Comparison of ENCODE assay signal across 32 cellular contexts in genomic region chr14:97618401-97618800, GRCh38.
DNase-seq lines count a peak whose midpoint lies in the region; ATAC-seq and TF ChIP-seq lines count a peak whose summit lies in the region.
"Had no signal": no experiment of that assay in that cellular context is flagged by ENCODE, and none has a peak within 500 bp of the region (broad histone marks: within the 10 kb centered on the region; RNA-seq: fewer than 3 reads in every experiment).

No MANE protein-coding gene starts in this region.

- no peak overlapping the region for H3K4ac ChIP-seq in trophoblast cell (ENCODE audit: low read depth, low read length)

- H3K27ac ChIP-seq in CD8-positive, alpha-beta memory T cell (ENCODE audit: low read depth, low read length): no peak overlapping the region
- no peak overlapping the region for H3K27ac ChIP-seq in trophoblast cell (ENCODE audit: low read depth, low read length)
- H3K27ac ChIP-seq in heart right ventricle: peak overlapping the region in 1 of 10 donors; percentile 45
- H3K27ac ChIP-seq: colonic mucosa, epithelial cell of prostate, neural progenitor cell, pancreas, uterus had no signal

- TF ChIP-seq CTCF in heart right ventricle (IDR thresholded peaks at IDR 0.05): no peak

- peaks cover 40% of the 10 kb centered on the region for H3K4me1 Mint-ChIP-seq in activated CD8-positive, alpha-beta memory T cell treated with anti-CD3 and anti-CD28 coated beads, Interleukin-2, amount 10 ng/mL, durations not matched to agents 7 days and 5 days
- H3K4me1 Mint-ChIP-seq in CD8-positive, alpha-beta memory T cell: peaks cover 46 to 58% (median 55%) of the 10 kb centered on the region in 3 donors
- H3K4me1 Mint-ChIP-seq in activated naive CD8-positive, alpha-beta T cell treated with anti-CD3 and anti-CD28 coated beads for 36 hours: peaks cover 40% of the 10 kb centered on the region
- H3K4me1 Mint-ChIP-seq: neural progenitor cell had no signal

- H2AFZ ChIP-seq in trophoblast cell (ENCODE audit: insufficient read depth, low read length, poor library complexity): no peak overlapping the region
- H2AFZ ChIP-seq: neural progenitor cell had no signal

- no peaks in the 10 kb centered on the region for H3K27me3 ChIP-seq in CD8-positive, alpha-beta memory T cell (ENCODE audit: insufficient read depth, low read length, poor library complexity, severe bottlenecking)
- H3K27me3 ChIP-seq in trophoblast cell (ENCODE audit: insufficient read depth, low read length) (no peaks in the 10 kb centered on the region), heart right ventricle (peaks cover 0 to 11% (median 0%) of the 10 kb centered on the region in 7 donors)
- H3K27me3 ChIP-seq: colonic mucosa, neural progenitor cell, uterus had no signal

- H3K36me3 ChIP-seq in CD8-positive, alpha-beta memory T cell (ENCODE audit: insufficient read depth, low read length): no peaks in the 10 kb centered on the region
- H3K36me3 ChIP-seq in trophoblast cell (ENCODE audit: control insufficient read depth in 1 of 2, insufficient read depth in 2 of 2, low read length in 2 of 2) (no peaks in the 10 kb centered on the region), heart right ventricle (no peaks in the 10 kb centered on the region)
- H3K36me3 ChIP-seq: colonic mucosa, neural progenitor cell, pancreas, uterus had no signal

- H4K91ac ChIP-seq in trophoblast cell (ENCODE audit: low read depth, low read length): no peak overlapping the region

- intact Hi-C loops in heart right ventricle (cut with DNase I): no loop called here

- CTCF ChIA-PET in activated CD8-positive, alpha-beta memory T cell treated with anti-CD3 and anti-CD28 coated beads, Interleukin-2, amount 10 ng/mL, durations not matched to agents 7 days and 5 days (lab: Charles Lee): interaction anchor here (0.6 to 1.6 kb wide), 4 partner anchors 8 to 41 kb away, joined by 3 to 11 read pairs (median 4); no protein-coding TSS in a partner anchor
- CTCF ChIA-PET in CD8-positive, alpha-beta memory T cell (lab: Charles Lee): interaction anchor here (0.6 to 1.2 kb wide), 2 partner anchors 13 to 149 kb away, joined by 3 to 4 read pairs; no protein-coding TSS in a partner anchor

- ATAC-seq in activated CD8-positive, alpha-beta memory T cell treated with anti-CD3 and anti-CD28 coated beads, Interleukin-2, amount 10 ng/mL, durations not matched to agents 7 days and 5 days: no peak
- no peak for ATAC-seq in heart right ventricle
- ATAC-seq: GM12878, left lobe of liver, pancreas had no signal

- no peak overlapping the region for H4K12ac ChIP-seq in trophoblast cell (ENCODE audit: low read depth, low read length)

- peak overlapping the region; percentile 38 for H3K27ac Mint-ChIP-seq in activated CD8-positive, alpha-beta memory T cell treated with anti-CD3 and anti-CD28 coated beads, Interleukin-2, amount 10 ng/mL, durations not matched to agents 7 days and 5 days
- H3K27ac Mint-ChIP-seq in CD8-positive, alpha-beta memory T cell: peak overlapping the region; percentile 83 to 99 (median 97)
- peak overlapping the region; percentile 91 for H3K27ac Mint-ChIP-seq in activated naive CD8-positive, alpha-beta T cell treated with anti-CD3 and anti-CD28 coated beads for 36 hours
- H3K27ac Mint-ChIP-seq: HFFc6, neural progenitor cell had no signal

- no peak overlapping the region for H3K4me2 ChIP-seq in trophoblast cell (ENCODE audit: low read length)
- H3K4me2 ChIP-seq: neural progenitor cell had no signal

- H4K8ac ChIP-seq in trophoblast cell (ENCODE audit: low read depth, low read length): no peak overlapping the region

- no peak overlapping the region for H3K14ac ChIP-seq in trophoblast cell (ENCODE audit: low read length)

- no peak for DNase-seq in activated CD8-positive, alpha-beta memory T cell treated with anti-CD3 and anti-CD28 coated beads, Interleukin-2, amount 10 ng/mL, durations not matched to agents 7 days and 5 days
- no peak for DNase-seq in activated CD8-positive, alpha-beta memory T cell treated with anti-CD3 and anti-CD28 coated beads, Interleukin-2, amount 50 U/mL, for 4 hours
- no peak for DNase-seq in CD8-positive, alpha-beta memory T cell
- no peak for DNase-seq in activated naive CD8-positive, alpha-beta T cell treated with anti-CD3 and anti-CD28 coated beads for 36 hours
- DNase-seq in trophoblast cell: no peak
- no peak for DNase-seq in activated gamma-delta T cell treated with Interleukin-2 at 50 U/mL for 16 hours
- DNase-seq in KG1 (lab: John Stamatoyannopoulos, UW): no peak
- no peak for DNase-seq in heart right ventricle
- DNase-seq: activated CD4-positive, alpha-beta T cell treated with anti-CD3 and anti-CD28 coated beads, Interleukin-2, amount 50 U/mL, for 48 hours; activated gamma-delta T cell; activated T-cell treated with anti-CD3 and anti-CD28 coated beads for 4 hours; aorta; colonic mucosa; DMS153; effector CD4-positive, alpha-beta T cell; GOT3; HFFc6; NCI-H1092; NCI-H1694; NCI-H446; NCI-H748 treated with DMSO at 0.1 percent for 48 hours; pancreas; retina; SHP77; stimulated activated naive CD4-positive, alpha-beta T cell treated with Interleukin-2 at 50 U/mL for 16 hours; T-helper 9 cell; uterus had no signal

- POLR2A ChIA-PET in CD8-positive, alpha-beta memory T cell (lab: Charles Lee): interaction anchor here (0.7 to 1.6 kb wide), 2 partner anchors 14 to 85 kb away, joined by 3 to 7 read pairs; no protein-coding TSS in a partner anchor

- no peak overlapping the region for H3K23ac ChIP-seq in trophoblast cell (ENCODE audit: low read length)

- H3K18ac ChIP-seq in trophoblast cell (ENCODE audit: low read length): no peak overlapping the region

- WGBS in trophoblast cell (ENCODE audit: extremely low coverage, insufficient coverage, insufficient read length): no CpG with 5 or more reads among the region's 3 CpGs
- WGBS in heart right ventricle, 2 donors: 66 to 76% methylated on average over 3 of the region's 3 CpGs

- H2AK5ac ChIP-seq in trophoblast cell (ENCODE audit: low read length): no peak overlapping the region

- H2BK12ac ChIP-seq in trophoblast cell (ENCODE audit: low read length): no peak overlapping the region

- H3K9me3 Mint-ChIP-seq in activated CD8-positive, alpha-beta memory T cell treated with anti-CD3 and anti-CD28 coated beads, Interleukin-2, amount 10 ng/mL, durations not matched to agents 7 days and 5 days (ENCODE audit: low read depth): peaks cover 18% of the 10 kb centered on the region
- H3K9me3 Mint-ChIP-seq in CD8-positive, alpha-beta memory T cell: peaks cover 12 to 22% (median 17%) of the 10 kb centered on the region in 5 donors
- H3K9me3 Mint-ChIP-seq in activated naive CD8-positive, alpha-beta T cell treated with anti-CD3 and anti-CD28 coated beads for 36 hours: peaks cover 22% of the 10 kb centered on the region

- H3K9ac ChIP-seq in trophoblast cell (ENCODE audit: low read length): peak overlapping the region; percentile 58
- H3K9ac ChIP-seq: neural progenitor cell had no signal

- H3K36me3 Mint-ChIP-seq in activated CD8-positive, alpha-beta memory T cell treated with anti-CD3 and anti-CD28 coated beads, Interleukin-2, amount 10 ng/mL, durations not matched to agents 7 days and 5 days: peaks cover 36% of the 10 kb centered on the region
- peaks cover 11 to 29% (median 13%) of the 10 kb centered on the region in 3 donors for H3K36me3 Mint-ChIP-seq in CD8-positive, alpha-beta memory T cell
- H3K36me3 Mint-ChIP-seq in activated naive CD8-positive, alpha-beta T cell treated with anti-CD3 and anti-CD28 coated beads for 36 hours: peaks cover 19% of the 10 kb centered on the region
- H3K36me3 Mint-ChIP-seq: neural progenitor cell had no signal

- H2BK120ac ChIP-seq in trophoblast cell (ENCODE audit: insufficient read depth, low read length, poor library complexity): no peak overlapping the region

- peaks cover 45% of the 10 kb centered on the region for H3K4me1 ChIP-seq in CD8-positive, alpha-beta memory T cell (ENCODE audit: insufficient read depth, low read length)
- H3K4me1 ChIP-seq in trophoblast cell (ENCODE audit: control insufficient read depth in 1 of 2, insufficient read depth in 2 of 2, low read length in 2 of 2): no peaks in the 10 kb centered on the region
- peaks cover 0 to 6% (median 0%) of the 10 kb centered on the region in 9 donors for H3K4me1 ChIP-seq in heart right ventricle
- H3K4me1 ChIP-seq: colonic mucosa, neural progenitor cell, pancreas, uterus had no signal

- H3K27me3 Mint-ChIP-seq in activated CD8-positive, alpha-beta memory T cell treated with anti-CD3 and anti-CD28 coated beads, Interleukin-2, amount 10 ng/mL, durations not matched to agents 7 days and 5 days: no peaks in the 10 kb centered on the region
- H3K27me3 Mint-ChIP-seq in CD8-positive, alpha-beta memory T cell: peaks cover 0 to 1% of the 10 kb centered on the region in 2 donors
- no peaks in the 10 kb centered on the region for H3K27me3 Mint-ChIP-seq in activated naive CD8-positive, alpha-beta T cell treated with anti-CD3 and anti-CD28 coated beads for 36 hours

- H3K79me2 ChIP-seq in trophoblast cell (ENCODE audit: control insufficient read depth, insufficient read depth, low read length, poor library complexity): no peaks in the 10 kb centered on the region

- H2BK5ac ChIP-seq in trophoblast cell (ENCODE audit: low read depth, low read length, poor library complexity): no peak overlapping the region

- H3K79me1 ChIP-seq in trophoblast cell (ENCODE audit: low read length): no peaks in the 10 kb centered on the region

- H3K4me3 ChIP-seq in CD8-positive, alpha-beta memory T cell (ENCODE audit: low read length): no peak overlapping the region
- H3K4me3 ChIP-seq in trophoblast cell (ENCODE audit: low read depth, low read length) (no peak overlapping the region), heart right ventricle (no peak overlapping the region)
- H3K4me3 ChIP-seq: colonic mucosa, GM12878, neural progenitor cell, pancreas, skin epidermis, uterus had no signal

- H3K4me3 Mint-ChIP-seq in activated CD8-positive, alpha-beta memory T cell treated with anti-CD3 and anti-CD28 coated beads, Interleukin-2, amount 10 ng/mL, durations not matched to agents 7 days and 5 days: no peak overlapping the region
- peak overlapping the region in 6 of 7 donors; percentile 29 to 87 (median 32) for H3K4me3 Mint-ChIP-seq in CD8-positive, alpha-beta memory T cell
- H3K4me3 Mint-ChIP-seq in activated naive CD8-positive, alpha-beta T cell treated with anti-CD3 and anti-CD28 coated beads for 36 hours: peak overlapping the region; percentile 20
- H3K4me3 Mint-ChIP-seq: HFFc6, neural progenitor cell had no signal

- peaks cover 5% of the 10 kb centered on the region for H3K9me3 ChIP-seq in CD8-positive, alpha-beta memory T cell (ENCODE audit: low read length)
- peaks cover 2% of the 10 kb centered on the region for H3K9me3 ChIP-seq in trophoblast cell (ENCODE audit: insufficient read depth, low read depth, low read length)
- H3K9me3 ChIP-seq in heart right ventricle: peaks cover 0 to 25% (median 15%) of the 10 kb centered on the region in 11 donors
- H3K9me3 ChIP-seq: colonic mucosa, pancreas, uterus had no signal

Comparison
In these comparisons a context has a peak if more than half of its experiments do, and no peak if none do; other contexts are left out.
1. H3K27ac Mint-ChIP-seq: peak in every context shown above with its lines; median percentile 97 in CD8-positive, alpha-beta memory T cell; 91 in activated naive CD8-positive, alpha-beta T cell treated with anti-CD3 and anti-CD28 coated beads for 36 hours; 38 in activated CD8-positive, alpha-beta memory T cell treated with anti-CD3 and anti-CD28 coated beads, Interleukin-2, amount 10 ng/mL, durations not matched to agents 7 days and 5 days.